ENCODE assay signal across 1 cellular context in the genomic region with DNA sequence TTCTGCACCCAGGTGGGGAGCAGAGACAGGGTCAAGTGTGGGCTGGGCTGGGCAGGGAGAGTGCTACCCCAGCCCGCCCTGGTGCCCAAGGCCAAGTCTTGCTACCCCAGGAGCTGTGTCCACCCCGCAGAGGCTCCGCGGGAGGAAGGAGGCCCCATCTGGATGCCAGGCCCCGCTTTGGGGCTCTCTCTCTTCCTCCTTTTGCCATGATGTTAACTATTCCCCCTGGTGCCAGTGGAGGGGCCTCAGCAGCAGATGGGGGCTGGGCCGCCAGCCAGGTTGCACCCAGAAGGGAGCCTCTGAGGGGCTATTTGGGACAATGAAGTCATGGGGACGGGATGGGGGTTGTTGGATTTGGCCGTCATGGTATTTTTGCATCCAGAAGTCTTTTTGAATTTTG.
TF ChIP-seq lines count a peak whose summit lies in the region.

No MANE protein-coding gene starts in this region.

TF ChIP-seq in H1, 55 proteins besides CTCF, POLR2A, EP300 and RAD21:
- no peak for TF ChIP-seq ATF3 (IDR thresholded peaks at IDR 0.05; ENCODE audit: insufficient read depth, low read depth, low read length)
TF ChIP-seq in H1: peak in this region for 0.
